In genomic region chr1:151803915-151804314, GRCh38 we compare ENCODE assay signal across 22 cellular contexts. TPM values are rescaled to one million over a fixed set of nuclear protein-coding genes. Genes with fewer than 3 reads are reported as not detected.
DNase-seq lines count a peak whose midpoint lies in the region; ATAC-seq and TF ChIP-seq lines count a peak whose summit lies in the region.
"Had no signal": no experiment of that assay in that cellular context is flagged by ENCODE, and none has a peak within 500 bp of the region (broad histone marks: within the 10 kb centered on the region; RNA-seq: fewer than 3 reads in every experiment).

No MANE protein-coding gene starts in this region.

- intact Hi-C loops in CD4-positive, alpha-beta memory T cell (cut with micrococcal nuclease), result no loop called here

- H3K9ac ChIP-seq in Karpas-422 (ENCODE audit: low read length), result no peak overlapping the region

- ATAC-seq in activated T-helper 17 cell treated with anti-CD3 and anti-CD28 coated beads, Interleukin-2, amount 50 U/mL, for 72 hours (replicated peaks), result peak; percentile 3
- no peak for ATAC-seq in stimulated activated effector memory CD8-positive, alpha-beta T cell treated with anti-CD3 and anti-CD28 coated beads, Interleukin-12 subunit alpha, Interleukin-12 subunit beta, amount 100 ng/mL, for 72 hours
- ATAC-seq: GM12878, HCT116 had no signal

- H3K4me1 Mint-ChIP-seq in CD4-positive, alpha-beta memory T cell, result peaks cover 14 to 29% (median 20%) of the 10 kb centered on the region in 4 donors
- H3K4me1 Mint-ChIP-seq in activated T-helper 17 cell treated with anti-CD3 and anti-CD28 coated beads, Interleukin-2, amount 50 U/mL, for 72 hours, result peaks cover 27% of the 10 kb centered on the region
- peaks cover 38% of the 10 kb centered on the region for H3K4me1 Mint-ChIP-seq in stimulated activated effector memory CD8-positive, alpha-beta T cell treated with anti-CD3 and anti-CD28 coated beads, Interleukin-12 subunit alpha, Interleukin-12 subunit beta, amount 100 ng/mL, for 72 hours

- no peaks in the 10 kb centered on the region for H3K79me2 ChIP-seq in Karpas-422 (ENCODE audit: low read length)

- TF ChIP-seq CTCF in HEK293 (tag by site-specific recombination; IDR thresholded peaks at IDR 0.05), result no peak

- peaks cover 6 to 9% of the 10 kb centered on the region in 2 donors for H3K36me3 Mint-ChIP-seq in CD4-positive, alpha-beta memory T cell
- H3K36me3 Mint-ChIP-seq in activated T-helper 17 cell treated with anti-CD3 and anti-CD28 coated beads, Interleukin-2, amount 50 U/mL, for 72 hours (ENCODE audit: low read depth), result peaks cover 28% of the 10 kb centered on the region
- H3K36me3 Mint-ChIP-seq in stimulated activated effector memory CD8-positive, alpha-beta T cell treated with anti-CD3 and anti-CD28 coated beads, Interleukin-12 subunit alpha, Interleukin-12 subunit beta, amount 100 ng/mL, for 72 hours, result peaks cover 14% of the 10 kb centered on the region
- H3K36me3 Mint-ChIP-seq: CD14-positive monocyte had no signal

- H4K20me1 ChIP-seq in Karpas-422 (ENCODE audit: insufficient read depth, low read depth, low read length), result no peaks in the 10 kb centered on the region

- H3K4me1 ChIP-seq in CD4-positive, alpha-beta memory T cell (ENCODE audit: insufficient read depth, low read length), result peaks cover 23% of the 10 kb centered on the region
- H3K4me1 ChIP-seq in HEK293 (ENCODE audit: control insufficient read depth, insufficient read depth, low read length), result no peaks in the 10 kb centered on the region
- peaks cover 11% of the 10 kb centered on the region for H3K4me1 ChIP-seq in Karpas-422 (ENCODE audit: low read length)
- H3K4me1 ChIP-seq: Caco-2 had no signal

- H3K4me2 ChIP-seq in Karpas-422 (ENCODE audit: low read depth, low read length, poor library complexity, severe bottlenecking), result no peak overlapping the region

- H3K4me3 Mint-ChIP-seq in CD4-positive, alpha-beta memory T cell, result no peak overlapping the region
- no peak overlapping the region for H3K4me3 Mint-ChIP-seq in activated T-helper 17 cell treated with anti-CD3 and anti-CD28 coated beads, Interleukin-2, amount 50 U/mL, for 72 hours
- no peak overlapping the region for H3K4me3 Mint-ChIP-seq in stimulated activated effector memory CD8-positive, alpha-beta T cell treated with anti-CD3 and anti-CD28 coated beads, Interleukin-12 subunit alpha, Interleukin-12 subunit beta, amount 100 ng/mL, for 72 hours
- H3K4me3 Mint-ChIP-seq: CD4-positive, alpha-beta T cell; HFFc6 had no signal

- H3K27me3 ChIP-seq in CD4-positive, alpha-beta memory T cell (ENCODE audit: insufficient read depth, low read length), result no peaks in the 10 kb centered on the region
- no peaks in the 10 kb centered on the region for H3K27me3 ChIP-seq in Karpas-422 (ENCODE audit: low read length)

- no peaks in the 10 kb centered on the region for H3K9me2 ChIP-seq in Karpas-422 (replicated peaks; ENCODE audit: insufficient read depth, low read length)

- CTCF ChIA-PET in CD4-positive, alpha-beta memory T cell (lab: Charles Lee; ENCODE audit: partially characterized antibody), result interaction anchor here (1.0 to 2.5 kb wide), 2 partner anchors 24 to 32 kb away, joined by 3 to 10 read pairs; no protein-coding TSS in a partner anchor
- CTCF ChIA-PET in HEK293 (lab: Yijun Ruan, JAX), result interaction anchor here (0.8 kb wide), 1 partner anchor 24 kb away, joined by 4 read pairs; no protein-coding TSS in a partner anchor

- no peak overlapping the region for H3K27ac ChIP-seq in CD4-positive, alpha-beta memory T cell (ENCODE audit: low read depth, low read length)
- H3K27ac ChIP-seq in HEK293 (ENCODE audit: extremely low read depth, low read depth, low read length) (no peak overlapping the region), Karpas-422 (ENCODE audit: low read length) (no peak overlapping the region)

- H3K4me3 ChIP-seq in CD4-positive, alpha-beta memory T cell (ENCODE audit: low read length in 2 of 2), result no peak overlapping the region
- H3K4me3 ChIP-seq in HEK293 (ENCODE audit: low read depth, low read length) (no peak overlapping the region), Karpas-422 (ENCODE audit: low read length) (no peak overlapping the region)
- H3K4me3 ChIP-seq: GM12878 had no signal

- POLR2A ChIA-PET in CD4-positive, alpha-beta memory T cell (lab: Charles Lee; ENCODE audit: partially characterized antibody), result interaction anchor here (4.9 kb wide), 1 partner anchor 11 kb away, joined by 35 read pairs; no protein-coding TSS in a partner anchor
- POLR2A ChIA-PET in HEK293 (lab: Yijun Ruan, JAX), result no interaction called here

- no peaks in the 10 kb centered on the region for H3K9me3 ChIP-seq in CD4-positive, alpha-beta memory T cell (ENCODE audit: control insufficient read depth in 1 of 2, low read length in 2 of 2)
- H3K9me3 ChIP-seq in HEK293 (ENCODE audit: control insufficient read depth, insufficient read depth, low read depth, low read length) (no peaks in the 10 kb centered on the region), Karpas-422 (ENCODE audit: low read length) (no peaks in the 10 kb centered on the region)
- H3K9me3 ChIP-seq: Caco-2 had no signal

- no peaks in the 10 kb centered on the region for H3K36me3 ChIP-seq in CD4-positive, alpha-beta memory T cell (ENCODE audit: insufficient read depth, low read length)
- H3K36me3 ChIP-seq in HEK293 (ENCODE audit: control insufficient read depth in 2 of 2, insufficient read depth in 1 of 2, low read length in 2 of 2), result no peaks in the 10 kb centered on the region
- H3K36me3 ChIP-seq in Karpas-422 (ENCODE audit: insufficient read depth, low read length), result no peaks in the 10 kb centered on the region

- no peak for DNase-seq in CD4-positive, alpha-beta memory T cell
- no peak for DNase-seq in stimulated activated effector memory CD8-positive, alpha-beta T cell treated with anti-CD3 and anti-CD28 coated beads, Interleukin-12 subunit alpha, Interleukin-12 subunit beta, amount 100 ng/mL, for 72 hours (ENCODE audit: low spot score in 2 of 2)
- no peak for DNase-seq in Karpas-422
- no peak for DNase-seq in activated CD4-positive, alpha-beta T cell treated with anti-CD3 and anti-CD28 coated beads, Interleukin-2, amount 50 U/mL, for 48 hours
- no peak for DNase-seq in KG1 (lab: John Stamatoyannopoulos, UW)
- DNase-seq in NOMO-1 (lab: John Stamatoyannopoulos, UW; ENCODE audit: unreplicated experiment in 2 of 2), result no peak
- DNase-seq: Caco-2; CD4-positive, alpha-beta T cell; DMS153; DND-41; EL; GDM1; GOT3; HFFc6 had no signal

- peak overlapping the region in 5 of 7 donors; percentile 18 to 81 (median 30) for H3K27ac Mint-ChIP-seq in CD4-positive, alpha-beta memory T cell
- H3K27ac Mint-ChIP-seq in activated T-helper 17 cell treated with anti-CD3 and anti-CD28 coated beads, Interleukin-2, amount 50 U/mL, for 72 hours, result peak overlapping the region; percentile 79
- peak overlapping the region; percentile 16 for H3K27ac Mint-ChIP-seq in stimulated activated effector memory CD8-positive, alpha-beta T cell treated with anti-CD3 and anti-CD28 coated beads, Interleukin-12 subunit alpha, Interleukin-12 subunit beta, amount 100 ng/mL, for 72 hours
- H3K27ac Mint-ChIP-seq: CD14-positive monocyte; CD4-positive, alpha-beta T cell; HFFc6 had no signal

- no peak overlapping the region for H2AFZ ChIP-seq in Karpas-422 (ENCODE audit: low read length)

- H3K9me3 Mint-ChIP-seq in CD4-positive, alpha-beta memory T cell, result no peaks in the 10 kb centered on the region
- H3K9me3 Mint-ChIP-seq in activated T-helper 17 cell treated with anti-CD3 and anti-CD28 coated beads, Interleukin-2, amount 50 U/mL, for 72 hours, result no peaks in the 10 kb centered on the region
- no peaks in the 10 kb centered on the region for H3K9me3 Mint-ChIP-seq in stimulated activated effector memory CD8-positive, alpha-beta T cell treated with anti-CD3 and anti-CD28 coated beads, Interleukin-12 subunit alpha, Interleukin-12 subunit beta, amount 100 ng/mL, for 72 hours
- H3K9me3 Mint-ChIP-seq: CD14-positive monocyte; CD4-positive, alpha-beta T cell; HFFc6 had no signal

- H3K27me3 Mint-ChIP-seq in CD4-positive, alpha-beta memory T cell, result no peaks in the 10 kb centered on the region
- H3K27me3 Mint-ChIP-seq in activated T-helper 17 cell treated with anti-CD3 and anti-CD28 coated beads, Interleukin-2, amount 50 U/mL, for 72 hours, result no peaks in the 10 kb centered on the region
- H3K27me3 Mint-ChIP-seq: CD4-positive, alpha-beta T cell had no signal

TF ChIP-seq in HEK293, 187 proteins besides CTCF, POLR2A, EP300 and RAD21:
- TF ChIP-seq ZNF169 (tag by site-specific recombination; IDR thresholded peaks at IDR 0.05), result no peak
- peak; percentile 96 for TF ChIP-seq ZBTB17 (tag by site-specific recombination; IDR thresholded peaks at IDR 0.05)

RNA-seq across cellular contexts. Expression of gene LINGO4, which starts 1.3 kb away (rescaled TPM):
- total RNA-seq in CD4-positive, alpha-beta memory T cell, result under 1 TPM; 0.36 to 0.52 TPM
- polyA plus RNA-seq in CD4-positive, alpha-beta memory T cell, result under 1 TPM in 1 of 2 donors, not detected in 1; 0.20 TPM
- total RNA-seq in activated T-helper 17 cell treated with anti-CD3 and anti-CD28 coated beads, Interleukin-2, amount 50 U/mL, for 72 hours, result 1 to 10 TPM; 1.3 to 4.0 TPM
- 0.07 TPM in 1 of 2 replicates, not detected in the other for total RNA-seq in Karpas-422 (2014; rRNA removed; shearing (Covaris generic); ENCODE audit: low replicate concordance)
- total RNA-seq: A172, A673, Caco-2, GM12878, HFFc6 had no signal
- polyA plus RNA-seq: BJ, CD14-positive monocyte, GM12878 had no signal

RNA-seq across cellular contexts. Expression of gene TDRKH, which starts 13.6 kb away (rescaled TPM):
- 10 to 100 TPM; 29.1 to 29.3 TPM for total RNA-seq in CD4-positive, alpha-beta memory T cell
- 10 to 100 TPM; 16.6 to 18.8 TPM for polyA plus RNA-seq in CD4-positive, alpha-beta memory T cell
- 10 to 100 TPM; 20.3 to 21.8 TPM for total RNA-seq in activated T-helper 17 cell treated with anti-CD3 and anti-CD28 coated beads, Interleukin-2, amount 50 U/mL, for 72 hours
- 5.6 and 5.9 TPM in 2 replicates for total RNA-seq in Karpas-422 (2014; rRNA removed; shearing (Covaris generic); ENCODE audit: low replicate concordance)

RNA-seq across cellular contexts. Expression of gene RORC, which starts 27.7 kb away (rescaled TPM):
- 10 to 100 TPM in 1 of 2 experiments, 1 to 10 TPM in 1; 10.0 to 11.2 TPM for total RNA-seq in CD4-positive, alpha-beta memory T cell
- 10 to 100 TPM; 14.8 to 43.1 TPM for polyA plus RNA-seq in CD4-positive, alpha-beta memory T cell
- 10 to 100 TPM; 39.5 to 55.2 TPM for total RNA-seq in activated T-helper 17 cell treated with anti-CD3 and anti-CD28 coated beads, Interleukin-2, amount 50 U/mL, for 72 hours
- total RNA-seq in Karpas-422 (2014; rRNA removed; shearing (Covaris generic); ENCODE audit: low replicate concordance), result not detected in 2 replicates
- total RNA-seq: A673, Caco-2, GM12878, HFFc6 had no signal
- polyA plus RNA-seq: BJ, CD14-positive monocyte, GM12878 had no signal

RNA-seq across cellular contexts. Expression of gene C2CD4D, which starts 35.7 kb away (rescaled TPM):
- 1 to 10 TPM; 1.0 to 1.7 TPM for total RNA-seq in CD4-positive, alpha-beta memory T cell
- 1 to 10 TPM; 1.3 to 3.4 TPM for polyA plus RNA-seq in CD4-positive, alpha-beta memory T cell
- 1 to 10 TPM; 3.9 to 5.6 TPM for total RNA-seq in activated T-helper 17 cell treated with anti-CD3 and anti-CD28 coated beads, Interleukin-2, amount 50 U/mL, for 72 hours
- not detected in 2 replicates for total RNA-seq in Karpas-422 (2014; rRNA removed; shearing (Covaris generic); ENCODE audit: low replicate concordance)
- total RNA-seq: A172, A673, HFFc6 had no signal
- polyA plus RNA-seq: BJ, CD14-positive monocyte had no signal

RNA-seq across cellular contexts. Expression of gene MRPL9, which starts 40.6 kb away (rescaled TPM):
- total RNA-seq in CD4-positive, alpha-beta memory T cell, result 10 to 100 TPM; 75.5 to 82.8 TPM
- 100 to 1,000 TPM; 134 to 160 TPM for polyA plus RNA-seq in CD4-positive, alpha-beta memory T cell
- total RNA-seq in activated T-helper 17 cell treated with anti-CD3 and anti-CD28 coated beads, Interleukin-2, amount 50 U/mL, for 72 hours, result 100 to 1,000 TPM in 1 of 2 donors, 10 to 100 TPM in 1; 80.4 to 160 TPM
- 76.8 and 147 TPM in 2 replicates for total RNA-seq in Karpas-422 (2014; rRNA removed; shearing (Covaris generic); ENCODE audit: low replicate concordance)

Comparison
In these comparisons a context has a peak if more than half of its experiments do, and no peak if none do; other contexts are left out.
1. H3K27ac Mint-ChIP-seq: peak in every context shown above with its lines; median percentile 79 in activated T-helper 17 cell treated with anti-CD3 and anti-CD28 coated beads, Interleukin-2, amount 50 U/mL, for 72 hours; 30 in CD4-positive, alpha-beta memory T cell; 16 in stimulated activated effector memory CD8-positive, alpha-beta T cell treated with anti-CD3 and anti-CD28 coated beads, Interleukin-12 subunit alpha, Interleukin-12 subunit beta, amount 100 ng/mL, for 72 hours.
2. RNA of gene RORC, which starts 27.7 kb away (total RNA-seq): 39.5 to 55.2 TPM in activated T-helper 17 cell treated with anti-CD3 and anti-CD28 coated beads, Interleukin-2, amount 50 U/mL, for 72 hours and 10.0 to 11.2 TPM in CD4-positive, alpha-beta memory T cell; not detected in Karpas-422; every median in the first group is over 10 times any median in the second.